Comparison of ENCODE assay signal across 8 cellular contexts in the genomic region with DNA sequence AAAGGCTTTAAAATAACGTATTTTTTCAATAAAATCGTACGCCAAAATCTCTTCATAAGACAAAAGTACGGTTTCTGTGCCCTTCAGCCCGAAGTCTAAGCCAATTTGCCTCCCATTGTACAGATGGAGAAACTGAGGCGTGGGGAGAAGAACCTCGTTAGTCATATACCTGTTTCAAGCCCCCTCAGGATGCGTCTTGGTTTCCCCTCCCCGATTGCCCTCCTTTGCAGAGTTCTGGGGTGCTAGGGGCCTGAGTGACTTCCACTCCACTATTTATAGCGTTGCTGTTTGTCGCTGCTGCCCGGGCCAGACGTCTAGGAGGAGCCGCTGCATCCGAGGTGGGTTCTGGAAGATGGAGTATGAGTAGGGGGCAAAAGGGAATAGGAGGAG. TPM values are rescaled to one million over a fixed set of nuclear protein-coding genes. Genes with fewer than 3 reads are reported as not detected.
DNase-seq lines count a peak whose midpoint lies in the region; ATAC-seq, FAIRE-seq and TF ChIP-seq lines count a peak whose summit lies in the region.
"Had no signal": no experiment of that assay in that cellular context is flagged by ENCODE, and none has a peak within 500 bp of the region (broad histone marks: within the 10 kb centered on the region; RNA-seq: fewer than 3 reads in every experiment).

No MANE protein-coding gene starts in this region.

- POLR2A ChIA-PET in K562 (lab: Yijun Ruan, JAX): interaction anchor here (0.6 to 0.9 kb wide), 2 partner anchors 74 to 134 kb away, joined by 3 read pairs; no protein-coding TSS in a partner anchor

- H3K9me3 ChIP-seq in HAP-1 (no peaks in the 10 kb centered on the region), K562 (replicated peaks; ENCODE audit: control insufficient read depth, insufficient read depth, low read depth, low read length) (no peaks in the 10 kb centered on the region)
- H3K9me3 ChIP-seq: MG63 had no signal

- H3K27me3 Mint-ChIP-seq in nephron progenitor cell (ENCODE audit: low read depth, poor library complexity): peaks cover 74% of the 10 kb centered on the region
- peaks cover 62% of the 10 kb centered on the region for H3K27me3 Mint-ChIP-seq in stimulated activated memory B cell treated with anti-CD40 and anti-IgM and Interleukin-4, amounts not matched to agents 10 μg/mL and 1 μg/mL and 100 μg/mL, for 72 hours

- TF ChIP-seq POLR2A in K562 (conservative IDR thresholded peaks at IDR 0.05): no peak

- H3K9me1 ChIP-seq in K562 (ENCODE audit: control insufficient read depth, insufficient read depth, low read length): peaks cover 4% of the 10 kb centered on the region

- no peak for TF ChIP-seq RAD21 in K562 (CRISPR knock-in tag; conservative IDR thresholded peaks at IDR 0.05 in 1 of 2, IDR thresholded peaks at IDR 0.05 in 1 of 2)

- H3K4me1 ChIP-seq in HAP-1 (peaks cover 39% of the 10 kb centered on the region), K562 (replicated peaks in 1 of 2; ENCODE audit: control insufficient read depth in 2 of 2, insufficient read depth in 2 of 2, low read length in 2 of 2) (peaks cover 47 to 88% of the 10 kb centered on the region in 2 experiments)

- no TSS peak for BruUV-seq in K562 (replicated peaks; lab: Mats Ljungman, UMichigan)

- TF ChIP-seq CTCF in C4-2B (conservative IDR thresholded peaks at IDR 0.05) (peak; percentile 42), K562 (IDR thresholded peaks at IDR 0.05 in 2 of 3, conservative IDR thresholded peaks at IDR 0.05 in 1 of 3; ENCODE audit: insufficient read depth in 2 of 3, low read depth in 1 of 3, low read length in 3 of 3) (no peak), nephron progenitor cell (IDR thresholded peaks at IDR 0.05) (no peak)

- intact Hi-C loops in K562 (cut with micrococcal nuclease): loop anchor here (1.0 to 2.0 kb wide), 3 partner anchors 50 to 135 kb away; no protein-coding TSS in a partner anchor

- 0 out of 2 replicates have a peak overlapping the region, but pooled peaks have one; percentile 5 for H2AFZ ChIP-seq in K562 (ENCODE audit: low read depth, low read length)

- ATAC-seq in K562 (no peak), GM21526 (IDR thresholded peaks at IDR 0.05; ENCODE audit: low FRiP score, unreplicated experiment) (no peak)
- ATAC-seq in stimulated activated memory B cell treated with anti-CD40 and anti-IgM and Interleukin-4, amounts not matched to agents 10 μg/mL and 1 μg/mL and 100 μg/mL, for 72 hours: no peak

- H4K20me1 ChIP-seq in K562 (replicated peaks; ENCODE audit: control insufficient read depth, insufficient read depth, low read length): peaks cover 6% of the 10 kb centered on the region; the same call in 1 of the 2 replicates

- TF ChIP-seq EP300 in K562 (IDR thresholded peaks at IDR 0.05; ENCODE audit: low read length): no peak

- in situ Hi-C loops in HAP-1 (cut with MboI; ENCODE audit: low sequenced_read_pairs) (no loop called here), K562 (cut with MboI) (no loop called here), G401 (cut with HindIII; ENCODE audit: low sequenced_read_pairs) (loop anchor here (5.0 kb wide), 1 partner anchor 62 kb away; no protein-coding TSS in a partner anchor)

- H3K9ac ChIP-seq in K562 (ENCODE audit: insufficient read depth in 1 of 2, low read depth in 2 of 2, low read length in 2 of 2): peak overlapping the region in 1 of 2 experiments; percentile 76; a peak in 1 of 4 replicates

- H3K79me2 ChIP-seq in K562 (ENCODE audit: control insufficient read depth, insufficient read depth, low read length): peaks cover 23% of the 10 kb centered on the region

- no peak for FAIRE-seq in K562 (lab: Jason Lieb, UNC)

- H3K36me3 ChIP-seq in HAP-1 (replicated peaks): no peaks in the 10 kb centered on the region
- peaks cover 7% of the 10 kb centered on the region; the same call in 1 of the 3 replicates for H3K36me3 ChIP-seq in K562 (ENCODE audit: control insufficient read depth, insufficient read depth, low read length)
- H3K36me3 ChIP-seq: MG63 had no signal

- H3K27ac Mint-ChIP-seq in nephron progenitor cell: no peak overlapping the region
- H3K27ac Mint-ChIP-seq in stimulated activated memory B cell treated with anti-CD40 and anti-IgM and Interleukin-4, amounts not matched to agents 10 μg/mL and 1 μg/mL and 100 μg/mL, for 72 hours: no peak overlapping the region

- H3K27ac ChIP-seq in C4-2B: no peak overlapping the region
- peak overlapping the region; percentile 39; the same call in 1 of the 3 replicates for H3K27ac ChIP-seq in K562 (ENCODE audit: extremely low read depth, low read depth, low read length)

- peak overlapping the region; percentile 91 for H3K4me3 Mint-ChIP-seq in nephron progenitor cell
- no peak overlapping the region for H3K4me3 Mint-ChIP-seq in stimulated activated memory B cell treated with anti-CD40 and anti-IgM and Interleukin-4, amounts not matched to agents 10 μg/mL and 1 μg/mL and 100 μg/mL, for 72 hours

- CTCF ChIA-PET in K562 (lab: Yijun Ruan, JAX; ENCODE audit: low intra/inter-chr PET ratio): interaction anchor here (0.7 to 2.3 kb wide), 4 partner anchors 29 to 135 kb away, joined by 3 to 7 read pairs (median 6); no protein-coding TSS in a partner anchor

- no peaks in the 10 kb centered on the region for H3K9me3 Mint-ChIP-seq in nephron progenitor cell
- no peaks in the 10 kb centered on the region for H3K9me3 Mint-ChIP-seq in stimulated activated memory B cell treated with anti-CD40 and anti-IgM and Interleukin-4, amounts not matched to agents 10 μg/mL and 1 μg/mL and 100 μg/mL, for 72 hours

- H3K4me1 Mint-ChIP-seq in nephron progenitor cell: peaks cover 58% of the 10 kb centered on the region
- H3K4me1 Mint-ChIP-seq in stimulated activated memory B cell treated with anti-CD40 and anti-IgM and Interleukin-4, amounts not matched to agents 10 μg/mL and 1 μg/mL and 100 μg/mL, for 72 hours: peaks cover 71% of the 10 kb centered on the region

- H3K36me3 Mint-ChIP-seq in nephron progenitor cell (ENCODE audit: low read depth): no peaks in the 10 kb centered on the region
- no peaks in the 10 kb centered on the region for H3K36me3 Mint-ChIP-seq in stimulated activated memory B cell treated with anti-CD40 and anti-IgM and Interleukin-4, amounts not matched to agents 10 μg/mL and 1 μg/mL and 100 μg/mL, for 72 hours

- WGBS in K562 (ENCODE audit: insufficient coverage, low coverage, missing lambda C conversion rate): 9% methylated on average over 15 of the region's 15 CpGs

- peak overlapping the region; percentile 89 for H3K4me2 ChIP-seq in K562 (ENCODE audit: insufficient read depth, low read length)

- H3K4me3 ChIP-seq in HAP-1 (peak overlapping the region; percentile 49), K562 (no peak overlapping the region)

- DNase-seq in HAP-1 (ENCODE audit: low spot score in 2 of 2) (no peak), K562 (ENCODE audit: extremely low read depth in 1 of 4, low spot score in 3 of 4) (no peak), nephron progenitor cell (no peak), G401 (ENCODE audit: low spot score) (no peak)

- H3K27me3 ChIP-seq in HAP-1 (ENCODE audit: low read depth): no peaks in the 10 kb centered on the region
- no peaks in the 10 kb centered on the region for H3K27me3 ChIP-seq in K562 (ENCODE audit: control insufficient read depth in 2 of 2, insufficient read depth in 2 of 2, low read length in 2 of 2)

TF ChIP-seq in K562, 482 proteins besides CTCF, POLR2A, EP300 and RAD21 (continues in another document):
- TF ChIP-seq HDAC2 (IDR thresholded peaks at IDR 0.05): peak; percentile 97
- TF ChIP-seq PTBP1 (IDR thresholded peaks at IDR 0.05; ENCODE audit: low read depth, low read length): 0 out of 2 replicates have a peak, but pooled peaks have one; percentile 68
- TF ChIP-seq TRIM24 (IDR thresholded peaks at IDR 0.05): no peak
- peak in 1 of 2 experiments; percentile 41; a peak in 1 of 3 replicates for TF ChIP-seq CBX3 (IDR thresholded peaks at IDR 0.05; ENCODE audit: borderline replicate concordance in 1 of 2, low read length in 2 of 2)

RNA-seq across cellular contexts. Expression of gene LTBP4, which starts 2.3 kb away (rescaled TPM):
- total RNA-seq in K562 (2011; cell fraction: chromatin; rRNA removed; ENCODE audit: low replicate concordance): 209 and 457 TPM in 2 replicates
- total RNA-seq in K562 (2011; cell fraction: nucleolus; rRNA removed): 301 and 327 TPM in 2 replicates
- 219 and 259 TPM in 2 replicates for total RNA-seq in K562 (2011; cell fraction: nucleoplasm; rRNA removed)
- total RNA-seq in K562 (2014; rRNA removed): 38.7 and 44.5 TPM in 2 replicates
- 6.1 and 9.7 TPM in 2 replicates for total RNA-seq in K562 (2014; rRNA removed; fragmentation: Illumina TruSeq; extraction: Trizol)
- 19.9 and 25.0 TPM in 2 replicates for total RNA-seq in K562 (2015; rRNA removed; fragmentation: Illumina TruSeq; extraction: Trizol)
- total RNA-seq in K562 (2021): 148 and 160 TPM in 2 replicates
- polyA plus RNA-seq in K562 (2011; rRNA removed): 34.4 and 64.2 TPM in 2 replicates
- 40.5 and 63.1 TPM in 2 replicates for polyA plus RNA-seq in K562 (2011; cell fraction: cytosol; rRNA removed)
- 400 and 488 TPM in 2 replicates for polyA plus RNA-seq in K562 (2011; cell fraction: nucleus; rRNA removed)
- polyA plus RNA-seq in K562 (2012): 256 and 263 TPM in 2 replicates
- 31.6 and 65.6 TPM in 2 replicates for polyA plus RNA-seq in K562 (2014; fragmentation: Illumina TruSeq; extraction: Trizol)
- polyA plus RNA-seq in K562 (2014; fragmentation: Nextera tagmentation; extraction: Ambion mirVana): under 1 TPM; 0.35 to 0.53 TPM
- 108 and 112 TPM in 2 replicates for polyA plus RNA-seq in K562 (2014; rRNA removed)
- polyA minus RNA-seq in K562 (2011; rRNA and poly(A)+ RNA removed): 6.8 and 10.0 TPM in 2 replicates
- 50.8 and 74.4 TPM in 2 replicates for polyA minus RNA-seq in K562 (2011; cell fraction: cytosol; rRNA and poly(A)+ RNA removed)
- 47.9 and 57.5 TPM in 2 replicates for polyA minus RNA-seq in K562 (2011; cell fraction: nucleus; rRNA and poly(A)+ RNA removed)
- total RNA-seq in G401 (2014; rRNA removed; shearing (Covaris generic)): 54.8 and 64.4 TPM in 2 replicates

RNA-seq across cellular contexts. Expression of gene SHKBP1, which starts 22.2 kb away (rescaled TPM):
- 33.3 and 146 TPM in 2 replicates for total RNA-seq in K562 (2011; cell fraction: chromatin; rRNA removed; ENCODE audit: low replicate concordance)
- total RNA-seq in K562 (2011; cell fraction: nucleolus; rRNA removed): 62.0 and 84.4 TPM in 2 replicates
- 39.4 and 65.9 TPM in 2 replicates for total RNA-seq in K562 (2011; cell fraction: nucleoplasm; rRNA removed)
- total RNA-seq in K562 (2014; rRNA removed): 33.7 and 48.0 TPM in 2 replicates
- total RNA-seq in K562 (2014; rRNA removed; fragmentation: Illumina TruSeq; extraction: Trizol): 6.6 and 9.6 TPM in 2 replicates
- 17.5 and 22.3 TPM in 2 replicates for total RNA-seq in K562 (2015; rRNA removed; fragmentation: Illumina TruSeq; extraction: Trizol)
- 54.5 and 58.1 TPM in 2 replicates for total RNA-seq in K562 (2021)
- polyA plus RNA-seq in K562 (2011; rRNA removed): 18.9 and 24.4 TPM in 2 replicates
- polyA plus RNA-seq in K562 (2011; cell fraction: cytosol; rRNA removed): 34.0 and 79.0 TPM in 2 replicates
- 68.6 and 104 TPM in 2 replicates for polyA plus RNA-seq in K562 (2011; cell fraction: nucleus; rRNA removed)
- 56.1 and 106 TPM in 2 replicates for polyA plus RNA-seq in K562 (2012)
- polyA plus RNA-seq in K562 (2014; fragmentation: Illumina TruSeq; extraction: Trizol): 33.7 and 42.0 TPM in 2 replicates
- 1 to 10 TPM; 1.2 to 4.9 TPM for polyA plus RNA-seq in K562 (2014; fragmentation: Nextera tagmentation; extraction: Ambion mirVana)
- polyA plus RNA-seq in K562 (2014; rRNA removed): 34.2 and 40.4 TPM in 2 replicates
- polyA minus RNA-seq in K562 (2011; rRNA and poly(A)+ RNA removed): 11.5 and 17.4 TPM in 2 replicates
- polyA minus RNA-seq in K562 (2011; cell fraction: cytosol; rRNA and poly(A)+ RNA removed): 53.0 and 61.0 TPM in 2 replicates
- polyA minus RNA-seq in K562 (2011; cell fraction: nucleus; rRNA and poly(A)+ RNA removed): 18.8 and 19.9 TPM in 2 replicates
- total RNA-seq in G401 (2014; rRNA removed; shearing (Covaris generic)): 74.5 and 115 TPM in 2 replicates
